ENCODE assay signal across 21 cellular contexts in genomic region chr9:105088088-105088487, GRCh38.
A peak's percentile ranks its signal among the peaks of the same experiment; 100 is the strongest.
DNase-seq lines count a peak whose midpoint lies in the region; ATAC-seq and TF ChIP-seq lines count a peak whose summit lies in the region.
"Had no signal": no experiment of that assay in that cellular context is flagged by ENCODE, and none has a peak within 500 bp of the region (broad histone marks: within the 10 kb centered on the region; RNA-seq: fewer than 3 reads in every experiment).

No MANE protein-coding gene starts in this region.

- H3K4me3 ChIP-seq in mammary epithelial cell (replicated peaks in 1 of 3; ENCODE audit: insufficient read depth in 1 of 3, low read depth in 2 of 3, low read length in 3 of 3): no peak overlapping the region
- H3K4me3 ChIP-seq: GM23248, PC-9, SJSA1 had no signal

- H3K4me1 Mint-ChIP-seq in MCF 10A (ENCODE audit: insufficient read depth, unreplicated experiment): peaks cover 10% of the 10 kb centered on the region
- H3K4me1 Mint-ChIP-seq: CD4-positive, CD25-positive, alpha-beta regulatory T cell had no signal

- no peaks in the 10 kb centered on the region for H3K79me2 ChIP-seq in mammary epithelial cell (ENCODE audit: insufficient read depth, low read length)

- no peaks in the 10 kb centered on the region for H4K20me1 ChIP-seq in mammary epithelial cell (ENCODE audit: insufficient read depth, low read length)

- H3K27ac ChIP-seq in mammary epithelial cell (ENCODE audit: insufficient read depth, low read depth, low read length): no peak overlapping the region
- H3K27ac ChIP-seq: GM23248, PC-9, SJSA1 had no signal

- WGBS in mammary epithelial cell (ENCODE audit: low coverage, missing lambda C conversion rate): 9% methylated on average over 1 of the region's 1 CpG

- no peaks in the 10 kb centered on the region for H3K27me3 Mint-ChIP-seq in MCF 10A (ENCODE audit: insufficient read depth, unreplicated experiment)
- H3K27me3 Mint-ChIP-seq: B cell; CD4-positive, CD25-positive, alpha-beta regulatory T cell had no signal

- POLR2A ChIA-PET in MCF 10A (lab: Yijun Ruan, JAX): interaction anchor here (0.6 to 2.3 kb wide), 8 partner anchors 8 to 279 kb away, joined by 3 to 17 read pairs (median 3); no protein-coding TSS in a partner anchor

- dilution Hi-C loops in mammary epithelial cell (cut with HindIII; ENCODE audit: low sequenced_read_pairs): no loop called here

- no peak overlapping the region for H3K4me3 Mint-ChIP-seq in MCF 10A (ENCODE audit: unreplicated experiment)
- H3K4me3 Mint-ChIP-seq: B cell; CD4-positive, CD25-positive, alpha-beta regulatory T cell had no signal

- intact Hi-C loops in MCF 10A (cut with micrococcal nuclease) (loop anchor here (1.0 to 2.0 kb wide), 2 partner anchors 225 to 327 kb away; no protein-coding TSS in a partner anchor), mammary epithelial cell (cut with micrococcal nuclease) (loop anchor here (1.0 to 10.0 kb wide), 2 partner anchors 161 to 223 kb away; no protein-coding TSS in a partner anchor)

- no peaks in the 10 kb centered on the region for H3K36me3 Mint-ChIP-seq in MCF 10A (ENCODE audit: insufficient read depth, unreplicated experiment)
- H3K36me3 Mint-ChIP-seq: CD4-positive, CD25-positive, alpha-beta regulatory T cell had no signal

- H3K9me3 Mint-ChIP-seq in MCF 10A (ENCODE audit: unreplicated experiment): no peaks in the 10 kb centered on the region

- DNase-seq in MCF 10A (ENCODE audit: unreplicated experiment) (peak; percentile 55), mammary epithelial cell (no peak), myocyte (ENCODE audit: low read depth) (peak; percentile 59), medulla oblongata (ENCODE audit: extremely low spot score) (no peak), SW 1271 (lab: John Stamatoyannopoulos, UW) (no peak)
- no peak for DNase-seq in activated CD4-positive, alpha-beta T cell treated with anti-CD3 and anti-CD28 coated beads, Interleukin-2, amount 50 U/mL, for 4 hours
- DNase-seq: 8988T; CD4-positive, CD25-positive, alpha-beta regulatory T cell; COR-L47; DMS153; GF-D8; GM23248; MV-4-11; NCI-H187; NCI-H345; NCI-H524 treated with DMSO at 0.1 percent for 48 hours; PC-9 had no signal

- in situ Hi-C loops in mammary epithelial cell (cut with MboI; ENCODE audit: low sequenced_read_pairs in 2 of 2): no loop called here

- H2AFZ ChIP-seq in mammary epithelial cell (ENCODE audit: low read depth, low read length): no peak overlapping the region
- H2AFZ ChIP-seq: GM23248, PC-9 had no signal

- no peak overlapping the region for H3K4me2 ChIP-seq in mammary epithelial cell (ENCODE audit: insufficient read depth, low read depth, low read length)
- H3K4me2 ChIP-seq: PC-9 had no signal

- CTCF ChIA-PET in MCF 10A (lab: Yijun Ruan, JAX): interaction anchor here (0.8 to 4.9 kb wide), 15 partner anchors 8 to 327 kb away, joined by 3 to 45 read pairs (median 4); no protein-coding TSS in a partner anchor
- CTCF ChIA-PET in mammary epithelial cell (lab: Charles Lee; ENCODE audit: low non-redundant PET): interaction anchor here (0.7 kb wide), 1 partner anchor 22 kb away, joined by 3 read pairs; no protein-coding TSS in a partner anchor

- no peak overlapping the region for H3K9ac ChIP-seq in mammary epithelial cell (ENCODE audit: insufficient read depth, low read length)
- H3K9ac ChIP-seq: GM23248 had no signal

- BruUV-seq in MCF 10A (replicated peaks; lab: Mats Ljungman, UMichigan): no TSS peak
- no TSS peak for BruUV-seq in mammary epithelial cell (replicated peaks; lab: Mats Ljungman, UMichigan)

- H3K4me1 ChIP-seq in mammary epithelial cell (ENCODE audit: insufficient read depth, low read length): no peaks in the 10 kb centered on the region
- H3K4me1 ChIP-seq: SJSA1 had no signal

- peak; percentile 78 for ATAC-seq in esophagus mucosa
- no peak for ATAC-seq in GM19397 (IDR thresholded peaks at IDR 0.05; ENCODE audit: unreplicated experiment)

- no peak overlapping the region for H3K27ac Mint-ChIP-seq in MCF 10A (ENCODE audit: low read depth, unreplicated experiment)
- H3K27ac Mint-ChIP-seq: B cell; CD4-positive, CD25-positive, alpha-beta regulatory T cell had no signal

- H3K36me3 ChIP-seq in mammary epithelial cell (ENCODE audit: insufficient read depth, low read length): no peaks in the 10 kb centered on the region
- H3K36me3 ChIP-seq: SJSA1 had no signal

- TF ChIP-seq CTCF in MCF 10A (IDR thresholded peaks at IDR 0.05; ENCODE audit: unreplicated experiment) (no peak), mammary epithelial cell (conservative IDR thresholded peaks at IDR 0.05 in 1 of 2, IDR thresholded peaks at IDR 0.05 in 1 of 2; ENCODE audit: extremely low read depth in 1 of 2, insufficient read depth in 1 of 2, low read depth in 1 of 2, low read length in 2 of 2) (no peak)

- H3K9me3 ChIP-seq in mammary epithelial cell (replicated peaks; ENCODE audit: insufficient read depth, low read length): no peaks in the 10 kb centered on the region
- H3K9me3 ChIP-seq: SJSA1 had no signal

- H3K27me3 ChIP-seq in mammary epithelial cell (ENCODE audit: insufficient read depth, low read length): no peaks in the 10 kb centered on the region
- H3K27me3 ChIP-seq: SJSA1 had no signal

Comparison
In these comparisons a context has a peak if more than half of its experiments do, and no peak if none do; other contexts are left out.
1. DNase-seq: peak in MCF 10A (single experiment) and myocyte (single experiment); none in mammary epithelial cell (single experiment), activated CD4-positive, alpha-beta T cell treated with anti-CD3 and anti-CD28 coated beads, Interleukin-2, amount 50 U/mL, for 4 hours (0 of 2), medulla oblongata (single experiment) and SW 1271 (0 of 2).